19 cellular contexts compared by ENCODE assay signal in genomic region chr1:180235502-180236239, GRCh38. TPM values are rescaled to one million over a fixed set of nuclear protein-coding genes. Genes with fewer than 3 reads are reported as not detected.
A peak's percentile ranks its signal among the peaks of the same experiment; 100 is the strongest.
DNase-seq lines count a peak whose midpoint lies in the region; ATAC-seq and TF ChIP-seq lines count a peak whose summit lies in the region.
"Had no signal": no experiment of that assay in that cellular context is flagged by ENCODE, and none has a peak within 500 bp of the region (broad histone marks: within the 10 kb centered on the region; RNA-seq: fewer than 3 reads in every experiment).

No MANE protein-coding gene starts in this region.

- TF ChIP-seq CTCF in GM23338 (conservative IDR thresholded peaks at IDR 0.05; ENCODE audit: low read depth in 2 of 2) (no peak), neural progenitor cell (IDR thresholded peaks at IDR 0.05) (no peak), lower lobe of right lung (IDR thresholded peaks at IDR 0.05) (no peak)

- H3K4me3 ChIP-seq in GM23338 = peak overlapping the region; percentile 62
- peak overlapping the region; percentile 29 for H3K4me3 ChIP-seq in neural progenitor cell
- no peak overlapping the region for H3K4me3 ChIP-seq in lower lobe of right lung
- H3K4me3 ChIP-seq: A549 had no signal

- H3K79me2 ChIP-seq in GM23338 (replicated peaks; ENCODE audit: insufficient read depth) = 0 out of 2 replicates have a peak, but pooled peaks cover 4% of the 10 kb centered on the region
- no peaks in the 10 kb centered on the region for H3K79me2 ChIP-seq in neural progenitor cell (ENCODE audit: low read depth)

- H4K20me1 ChIP-seq in GM23338 (replicated peaks; ENCODE audit: insufficient read depth) = no peaks in the 10 kb centered on the region; the same call in 1 of the 2 replicates
- peaks cover 96% of the 10 kb centered on the region for H4K20me1 ChIP-seq in neural progenitor cell (ENCODE audit: low read depth)

- H3K36me3 Mint-ChIP-seq in GM23338 (ENCODE audit: low read depth) (no peaks in the 10 kb centered on the region), neural progenitor cell (no peaks in the 10 kb centered on the region)
- no peaks in the 10 kb centered on the region for H3K36me3 Mint-ChIP-seq in dendritic cell treated with granulocyte-macrophage colony-stimulating factor and Interleukin-4, amounts not matched to agents 40 ng/mL and 50 ng/mL, for 4 days (ENCODE audit: low read depth)

- H2AFZ ChIP-seq in GM23338 (peak overlapping the region; percentile 52), neural progenitor cell (replicated peaks) (no peak overlapping the region)

- peaks cover 78% of the 10 kb centered on the region for H3K4me1 Mint-ChIP-seq in GM23338
- H3K4me1 Mint-ChIP-seq in dendritic cell treated with granulocyte-macrophage colony-stimulating factor and Interleukin-4, amounts not matched to agents 40 ng/mL and 50 ng/mL, for 4 days (ENCODE audit: low read depth) = peaks cover 57% of the 10 kb centered on the region
- H3K4me1 Mint-ChIP-seq in neural progenitor cell = peaks cover 24% of the 10 kb centered on the region

- H3F3A ChIP-seq in GM23338 (replicated peaks; ENCODE audit: low read depth) (peaks cover 34% of the 10 kb centered on the region), neural progenitor cell (ENCODE audit: low read depth) (peaks cover 83% of the 10 kb centered on the region)

- intact Hi-C loops in dendritic cell treated with granulocyte-macrophage colony-stimulating factor and Interleukin-4, amounts not matched to agents 40 ng/mL and 50 ng/mL, for 4 days (cut with micrococcal nuclease) = no loop called here
- intact Hi-C loops in lower lobe of right lung (cut with DNase I) = no loop called here

- H3K9me3 ChIP-seq in neural progenitor cell (ENCODE audit: low read depth) (no peaks in the 10 kb centered on the region), lower lobe of right lung (no peaks in the 10 kb centered on the region)
- H3K9me3 ChIP-seq: A549, Peyer's patch had no signal

- H3K27ac Mint-ChIP-seq in GM23338 = no peak overlapping the region
- H3K27ac Mint-ChIP-seq in dendritic cell treated with granulocyte-macrophage colony-stimulating factor and Interleukin-4, amounts not matched to agents 40 ng/mL and 50 ng/mL, for 4 days = no peak overlapping the region
- H3K27ac Mint-ChIP-seq in neural progenitor cell = no peak overlapping the region
- H3K27ac Mint-ChIP-seq: activated naive CD4-positive, alpha-beta T cell treated with anti-CD3 and anti-CD28 coated beads for 36 hours; HFFc6 had no signal

- H3K27me3 Mint-ChIP-seq in GM23338 (ENCODE audit: insufficient read depth, low read depth, poor library complexity) (peaks cover 77% of the 10 kb centered on the region), neural progenitor cell (ENCODE audit: insufficient read depth, low read depth) (peaks cover 99% of the 10 kb centered on the region)
- peaks cover 95% of the 10 kb centered on the region for H3K27me3 Mint-ChIP-seq in dendritic cell treated with granulocyte-macrophage colony-stimulating factor and Interleukin-4, amounts not matched to agents 40 ng/mL and 50 ng/mL, for 4 days

- peak overlapping the region; percentile 100 for H3K4me2 ChIP-seq in GM23338
- peak overlapping the region; percentile 70 for H3K4me2 ChIP-seq in neural progenitor cell
- H3K4me2 ChIP-seq: A549 had no signal

- H3K4me3 Mint-ChIP-seq in GM23338 (peak overlapping the region; percentile 77), neural progenitor cell (peak overlapping the region; percentile 29)
- H3K4me3 Mint-ChIP-seq in dendritic cell treated with granulocyte-macrophage colony-stimulating factor and Interleukin-4, amounts not matched to agents 40 ng/mL and 50 ng/mL, for 4 days = peak overlapping the region; percentile 35
- H3K4me3 Mint-ChIP-seq: activated naive CD4-positive, alpha-beta T cell treated with anti-CD3 and anti-CD28 coated beads for 36 hours; HFFc6 had no signal

- DNase-seq in DMS79 treated with DMSO at 0.1 percent for 48 hours (lab: John Stamatoyannopoulos, UW) (peak; percentile 25), DMS79 (lab: John Stamatoyannopoulos, UW) (no peak), GM23338 (ENCODE audit: low spot score) (peak; percentile 84), neural progenitor cell (ENCODE audit: low spot score) (peak; percentile 67), lower lobe of right lung (no peak), A172 (ENCODE audit: low spot score) (no peak)
- DNase-seq: activated CD4-positive, alpha-beta T cell treated with anti-CD3 and anti-CD28 coated beads, Interleukin-2, amount 50 U/mL, for 4 hours; activated naive CD4-positive, alpha-beta T cell treated with anti-CD3 and anti-CD28 coated beads for 36 hours; caudate nucleus; head of caudate nucleus; HFFc6; left ventricle myocardium superior; NCI-H1048; NCI-H510A treated with DMSO at 0.1 percent for 48 hours; T-helper 2 cell had no signal

- no peaks in the 10 kb centered on the region; the same call in 2 of the 3 replicates for H3K9me3 Mint-ChIP-seq in GM23338
- H3K9me3 Mint-ChIP-seq in dendritic cell treated with granulocyte-macrophage colony-stimulating factor and Interleukin-4, amounts not matched to agents 40 ng/mL and 50 ng/mL, for 4 days = no peaks in the 10 kb centered on the region
- H3K9me3 Mint-ChIP-seq in neural progenitor cell = no peaks in the 10 kb centered on the region
- H3K9me3 Mint-ChIP-seq: activated naive CD4-positive, alpha-beta T cell treated with anti-CD3 and anti-CD28 coated beads for 36 hours; HFFc6 had no signal

- H3K36me3 ChIP-seq in GM23338 (ENCODE audit: insufficient read depth) (no peaks in the 10 kb centered on the region), neural progenitor cell (no peaks in the 10 kb centered on the region), lower lobe of right lung (no peaks in the 10 kb centered on the region)
- H3K36me3 ChIP-seq: Peyer's patch had no signal

- no peak overlapping the region for H3K9ac ChIP-seq in neural progenitor cell

- ATAC-seq in GM23338 (peak; percentile 13), HG03378 (IDR thresholded peaks at IDR 0.05; ENCODE audit: unreplicated experiment) (no peak), lower lobe of right lung (no peak)
- ATAC-seq: A549, left ventricle myocardium superior had no signal

- peaks cover 81% of the 10 kb centered on the region for H3K27me3 ChIP-seq in GM23338 (ENCODE audit: insufficient read depth)
- H3K27me3 ChIP-seq in neural progenitor cell = peaks cover 100% of the 10 kb centered on the region
- peaks cover 100% of the 10 kb centered on the region for H3K27me3 ChIP-seq in lower lobe of right lung (ENCODE audit: low read depth)

- H3K27ac ChIP-seq in GM23338 (ENCODE audit: low read depth) (no peak overlapping the region), neural progenitor cell (no peak overlapping the region), lower lobe of right lung (no peak overlapping the region)
- H3K27ac ChIP-seq: A549, Peyer's patch had no signal

- H3K9me2 ChIP-seq in GM23338 (ENCODE audit: insufficient read depth) = no peaks in the 10 kb centered on the region

- H3K4me1 ChIP-seq in GM23338 (ENCODE audit: insufficient read depth) (peaks cover 64% of the 10 kb centered on the region), neural progenitor cell (peaks cover 74% of the 10 kb centered on the region), lower lobe of right lung (peaks cover 48% of the 10 kb centered on the region)

TF ChIP-seq in GM23338, 12 proteins besides CTCF, POLR2A, EP300 and RAD21:
- TF ChIP-seq EZH2phosphoT487 (IDR thresholded peaks at IDR 0.05; ENCODE audit: unreplicated experiment) = peak; percentile 85
- peak; percentile 93 for TF ChIP-seq EZH2 (IDR thresholded peaks at IDR 0.05; ENCODE audit: low read depth, unreplicated experiment)
- no peak for TF ChIP-seq NANOG (IDR thresholded peaks at IDR 0.05; ENCODE audit: borderline replicate concordance)
TF ChIP-seq in GM23338: peak in this region for 2.

RNA-seq across cellular contexts. Expression of gene LHX4, which starts 5.6 kb away (rescaled TPM):
- total RNA-seq in GM23338 (2014; rRNA removed; shearing (Covaris generic)) = 2.5 and 2.9 TPM in 2 replicates
- 1.2 and 1.4 TPM in 2 replicates for polyA plus RNA-seq in GM23338 (2016; fragmentation: Nextera tagmentation; extraction: Ambion mirVana)
- 0.06 TPM in 1 of 2 replicates, not detected in the other for total RNA-seq in neural progenitor cell (ENCODE audit: low replicate concordance)
- not detected for total RNA-seq in lower lobe of right lung
- total RNA-seq in A172 (2014; rRNA removed; shearing (Covaris generic)) = 0.31 and 0.34 TPM in 2 replicates
- total RNA-seq: activated naive CD4-positive, alpha-beta T cell treated with anti-CD3 and anti-CD28 coated beads for 36 hours; left ventricle myocardium superior had no signal

Comparison
In these comparisons a context has a peak if more than half of its experiments do, and no peak if none do; other contexts are left out.
1. DNase-seq: peak in DMS79 treated with DMSO at 0.1 percent for 48 hours (single experiment), GM23338 (single experiment) and neural progenitor cell (single experiment); none in DMS79 (single experiment), lower lobe of right lung (single experiment) and A172 (single experiment).
2. Peak in every context shown above with its lines, with median percentiles within 50 percentile points of each other: H3K4me3 Mint-ChIP-seq.